In genomic region chr5:73565166-73565968, GRCh38 we compare ENCODE assay signal across 1 cellular context.
A peak's percentile ranks its signal among the peaks of the same experiment; 100 is the strongest.
TF ChIP-seq lines count a peak whose summit lies in the region.

ANKRA2 (minus strand) TSS chr5:73565639; CDS start chr5:73562881, 2,758 bp downstream.
UTP15 (plus strand) TSS chr5:73565743; CDS start chr5:73567345, 1,602 bp downstream.

TF ChIP-seq in K562, 482 proteins besides CTCF, POLR2A, EP300 and RAD21 (continued from another document and continues in another):
- TF ChIP-seq ATF1 (CRISPR knock-in tag; IDR thresholded peaks at IDR 0.05) (peak; percentile 89), ATF1 (tag; IDR thresholded peaks at IDR 0.05) (peak; percentile 98), PHF20 (IDR thresholded peaks at IDR 0.05; ENCODE audit: partially characterized antibody) (peak; percentile 93), OTX1 (CRISPR knock-in tag; IDR thresholded peaks at IDR 0.05) (0 out of 2 replicates have a peak, but pooled peaks have one; percentile 40), SRF (CRISPR knock-in tag; IDR thresholded peaks at IDR 0.05) (no peak), PCBP1 (IDR thresholded peaks at IDR 0.05; ENCODE audit: low read depth, low read length, poor library complexity, severe bottlenecking) (no peak), PURB (CRISPR knock-in tag; IDR thresholded peaks at IDR 0.05; ENCODE audit: low read depth) (no peak), ZEB2 (IDR thresholded peaks at IDR 0.05) (no peak), TGIF2 (CRISPR knock-in tag; IDR thresholded peaks at IDR 0.05) (no peak), IRF9 (tag; IDR thresholded peaks at IDR 0.05) (no peak), IRF1 (CRISPR knock-in tag; IDR thresholded peaks at IDR 0.05; ENCODE audit: borderline replicate concordance) (no peak), ZNF124 (CRISPR knock-in tag; IDR thresholded peaks at IDR 0.05) (no peak), CREM (IDR thresholded peaks at IDR 0.05; ENCODE audit: low read depth) (peak; percentile 99), E2F8 (IDR thresholded peaks at IDR 0.05; ENCODE audit: low read depth, partially characterized antibody) (no peak), CSDE1 (IDR thresholded peaks at IDR 0.05) (no peak; a peak in 1 of 4 replicates), HBP1 (CRISPR knock-in tag; IDR thresholded peaks at IDR 0.05) (no peak), ZSCAN32 (CRISPR knock-in tag; IDR thresholded peaks at IDR 0.05) (no peak), FOXJ2 (tag; IDR thresholded peaks at IDR 0.05) (no peak), HDAC3 (IDR thresholded peaks at IDR 0.05; ENCODE audit: borderline replicate concordance, partially characterized antibody) (no peak), FOS (IDR thresholded peaks at IDR 0.05; ENCODE audit: extremely low read depth, insufficient read length) (no peak), DACH1 (IDR thresholded peaks at IDR 0.05; ENCODE audit: partially characterized antibody) (no peak), ESRRA (IDR thresholded peaks at IDR 0.05; ENCODE audit: borderline replicate concordance, low read depth) (no peak), NCOR1 (IDR thresholded peaks at IDR 0.05) (no peak), GATAD2B (IDR thresholded peaks at IDR 0.05; ENCODE audit: borderline replicate concordance) (no peak), CTBP1 (IDR thresholded peaks at IDR 0.05; ENCODE audit: borderline replicate concordance) (no peak), C11orf30 (IDR thresholded peaks at IDR 0.05; ENCODE audit: low read depth) (peak; percentile 91), BRD4 (IDR thresholded peaks at IDR 0.05) (no peak; the same call in 1 of the 2 replicates), CHAMP1 (IDR thresholded peaks at IDR 0.05) (no peak), E4F1 (CRISPR knock-in tag; IDR thresholded peaks at IDR 0.05; ENCODE audit: borderline replicate concordance) (no peak), RBM39 (optimal IDR thresholded peaks at IDR 0.05; ENCODE audit: low read depth, low read length) (no peak), CBFA2T2 (conservative IDR thresholded peaks at IDR 0.05) (no peak), LARP7 (IDR thresholded peaks at IDR 0.05) (no peak), GTF3C2 (IDR thresholded peaks at IDR 0.05; ENCODE audit: borderline replicate concordance, extremely low read depth, insufficient read length) (no peak), PHB2 (IDR thresholded peaks at IDR 0.05; ENCODE audit: low read depth) (no peak), JUN (IDR thresholded peaks at IDR 0.05; ENCODE audit: borderline replicate concordance, low read depth, low read length) (peak; percentile 73; the same call in 1 of the 2 replicates), JUN (CRISPR knock-in tag; IDR thresholded peaks at IDR 0.05; ENCODE audit: borderline replicate concordance) (peak; percentile 40; the same call in 1 of the 2 replicates), ZNF253 (CRISPR knock-in tag; conservative IDR thresholded peaks at IDR 0.05) (no peak), MXI1 (IDR thresholded peaks at IDR 0.05; ENCODE audit: low read depth, low read length) (peak; percentile 90), ARID3A (IDR thresholded peaks at IDR 0.05; ENCODE audit: borderline replicate concordance, low read depth, low read length) (no peak), RBM14 (IDR thresholded peaks at IDR 0.05; ENCODE audit: borderline replicate concordance, insufficient read depth, low read depth, low read length) (no peak), KLF6 (CRISPR knock-in tag; IDR thresholded peaks at IDR 0.05; ENCODE audit: borderline replicate concordance) (no peak), SETDB1 (IDR thresholded peaks at IDR 0.05; ENCODE audit: low read length) (peak; percentile 68), ZKSCAN1 (IDR thresholded peaks at IDR 0.05; ENCODE audit: low read depth, low read length) (peak; percentile 19; the same call in 1 of the 2 replicates), ZNF408 (CRISPR knock-in tag; IDR thresholded peaks at IDR 0.05; ENCODE audit: low read depth) (no peak), HMGXB4 (CRISPR knock-in tag; IDR thresholded peaks at IDR 0.05) (no peak), POLR2H (tag; IDR thresholded peaks at IDR 0.05; ENCODE audit: low read depth) (peak; percentile 47; the same call in 1 of the 2 replicates), BHLHE40 (IDR thresholded peaks at IDR 0.05; ENCODE audit: low read length) (peak; percentile 79), SRSF9 (IDR thresholded peaks at IDR 0.05; ENCODE audit: borderline replicate concordance, low read depth, low read length) (no peak), ZNF197 (CRISPR knock-in tag; IDR thresholded peaks at IDR 0.05; ENCODE audit: low read depth) (no peak), L3MBTL2 (IDR thresholded peaks at IDR 0.05) (peak; percentile 48), GTF2E2 (tag; IDR thresholded peaks at IDR 0.05) (no peak), ZNF707 (CRISPR knock-in tag; conservative IDR thresholded peaks at IDR 0.05) (no peak), MEF2D (tag; conservative IDR thresholded peaks at IDR 0.05; ENCODE audit: low read depth) (no peak), JUND (IDR thresholded peaks at IDR 0.05; ENCODE audit: borderline replicate concordance, low read depth, low read length) (peak; percentile 64), JUND (tag; IDR thresholded peaks at IDR 0.05; ENCODE audit: borderline replicate concordance, low read depth, low read length) (no peak; the same call in 2 of the 3 replicates)
